11 cellular contexts compared by ENCODE assay signal in the genomic region with DNA sequence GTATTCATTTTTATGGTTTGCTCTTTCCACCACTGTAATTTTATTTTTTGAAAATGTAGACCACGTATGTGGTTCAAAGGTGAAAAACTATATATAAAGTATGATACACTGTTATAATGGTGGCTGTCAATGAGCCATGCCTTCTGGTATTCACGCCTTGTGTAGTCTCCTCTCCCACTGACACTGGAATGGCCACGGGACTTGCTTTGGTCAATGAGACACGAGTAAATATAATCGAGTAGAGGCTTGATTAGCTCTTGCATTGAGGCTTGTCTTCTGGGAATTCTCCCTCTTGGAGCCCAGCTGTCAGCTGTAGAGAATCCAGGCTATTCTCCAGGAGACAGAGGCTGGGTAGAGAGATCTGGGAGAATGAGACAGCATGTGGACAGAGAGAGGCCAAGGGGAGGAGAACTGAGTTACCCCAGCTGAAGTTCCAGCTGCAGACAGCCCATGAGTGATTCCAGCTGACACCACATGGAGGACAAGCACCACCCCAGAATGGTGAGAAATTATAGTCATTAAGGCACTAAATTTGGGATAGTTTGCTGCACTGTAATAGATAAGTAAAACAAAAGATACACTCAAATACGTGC. TPM values are rescaled to one million over a fixed set of nuclear protein-coding genes. Genes with fewer than 3 reads are reported as not detected.
"Had no signal": no experiment of that assay in that cellular context is flagged by ENCODE, and none has a peak within 500 bp of the region (broad histone marks: within the 10 kb centered on the region; RNA-seq: fewer than 3 reads in every experiment).

No MANE protein-coding gene starts in this region.

- H3K4me1 ChIP-seq: thyroid gland, vagina had no signal

- DNase-seq: activated CD4-positive, alpha-beta T cell treated with anti-CD3 and anti-CD28 coated beads, Interleukin-2, amount 10 ng/mL, durations not matched to agents 24 days and 14 days; activated naive CD4-positive, alpha-beta T cell treated with Interleukin-2 at 50 U/mL for 16 hours; central memory CD4-positive, alpha-beta T cell; cortex of kidney; effector CD8-positive, alpha-beta T cell; head of caudate nucleus; naive thymus-derived CD4-positive, alpha-beta T cell; thyroid gland had no signal

- H3K27me3 ChIP-seq: neutrophil, thyroid gland, vagina had no signal

- H3K4me3 ChIP-seq: thyroid gland, vagina had no signal

- H3K36me3 ChIP-seq: neutrophil, thyroid gland, vagina had no signal

- H3K9me3 ChIP-seq: neutrophil, thyroid gland, vagina had no signal

- H3K27ac ChIP-seq: neutrophil, thyroid gland, vagina had no signal

RNA-seq across cellular contexts. Expression of a gene that starts 25.2 kb away (rescaled TPM):
- total RNA-seq: activated CD4-positive, alpha-beta T cell treated with anti-CD3 and anti-CD28 coated beads, Interleukin-2, amount 10 ng/mL, durations not matched to agents 24 days and 14 days; activated T-helper 1 cell treated with anti-CD3 and anti-CD28 coated beads, Interleukin-12 subunit alpha, Interleukin-12 subunit beta, Interleukin-2, Interleukin-4 antibody, amounts not matched to agents 30 ng/mL and 10 ng/mL and 1 ng/mL, durations not matched to agents 14 hours and 24 hours and 36 hours had no signal
